ENCODE assay signal across 1 cellular context in genomic region chr17:35588196-35588920, GRCh38.
TF ChIP-seq lines count a peak whose summit lies in the region.

No MANE protein-coding gene starts in this region.

TF ChIP-seq in A549, 52 proteins besides CTCF, POLR2A, EP300 and RAD21 (continued from another document):
- TF ChIP-seq TP53 (CRISPR knock-in tag; IDR thresholded peaks at IDR 0.05) (no peak), RARB (CRISPR knock-in tag; IDR thresholded peaks at IDR 0.05) (0 out of 2 replicates have a peak, but pooled peaks have one; percentile 24), ZC3H11A (IDR thresholded peaks at IDR 0.05) (no peak), USF2 (IDR thresholded peaks at IDR 0.05) (no peak), MAFK (IDR thresholded peaks at IDR 0.05; ENCODE audit: partially characterized antibody) (peak; percentile 52), FOSL2 (IDR thresholded peaks at IDR 0.05) (no peak; the same call in 1 of the 2 replicates), FOSL2 (CRISPR knock-in tag; IDR thresholded peaks at IDR 0.05) (peak; percentile 95), CHD4 (IDR thresholded peaks at IDR 0.05; ENCODE audit: borderline replicate concordance) (no peak), PHF8 (IDR thresholded peaks at IDR 0.05; ENCODE audit: borderline replicate concordance, low read depth) (no peak), HMGXB4 (CRISPR knock-in tag; IDR thresholded peaks at IDR 0.05; ENCODE audit: borderline replicate concordance) (no peak; the same call in 1 of the 2 replicates), ZFP36 (IDR thresholded peaks at IDR 0.05; ENCODE audit: borderline replicate concordance, partially characterized antibody) (no peak), MAX (IDR thresholded peaks at IDR 0.05) (peak; percentile 83), HES2 (IDR thresholded peaks at IDR 0.05) (no peak), CHD2 (IDR thresholded peaks at IDR 0.05; ENCODE audit: low read length, partially characterized antibody) (no peak), ZSCAN20 (CRISPR knock-in tag; IDR thresholded peaks at IDR 0.05) (no peak)
